In the genomic region with DNA sequence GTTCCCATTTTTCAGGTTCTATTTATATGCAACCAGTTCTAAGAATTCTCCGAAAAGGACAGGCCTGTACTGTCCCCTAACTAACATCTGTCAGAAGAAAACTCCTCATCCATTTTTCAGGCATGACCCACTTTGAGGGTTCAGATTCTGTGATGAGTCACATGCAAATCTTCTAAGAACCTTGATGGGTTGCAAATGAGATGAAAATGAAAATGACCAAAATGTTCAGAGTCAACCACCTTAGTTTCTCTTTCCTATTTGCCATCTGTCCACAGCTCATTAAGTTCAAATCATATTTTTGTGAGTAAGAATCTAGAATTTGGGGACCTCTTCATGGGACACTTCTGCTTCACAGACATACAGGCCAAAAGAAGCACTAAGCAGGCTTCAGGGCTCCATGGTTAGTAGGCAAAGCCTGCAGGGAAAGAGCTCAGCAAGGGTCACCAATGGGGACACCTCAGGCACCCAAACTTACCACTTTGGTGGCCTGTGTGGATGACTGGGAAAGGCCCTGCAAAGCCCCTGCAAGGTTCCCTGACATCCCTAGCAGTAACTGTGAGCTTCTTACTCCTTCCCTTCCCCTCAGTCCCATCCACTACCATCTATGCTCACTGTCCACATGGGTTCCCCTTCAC, we compare ENCODE assay signal across 11 cellular contexts.
A peak's percentile ranks its signal among the peaks of the same experiment; 100 is the strongest.
DNase-seq lines count a peak whose midpoint lies in the region; ATAC-seq, FAIRE-seq and TF ChIP-seq lines count a peak whose summit lies in the region.
"Had no signal": no experiment of that assay in that cellular context is flagged by ENCODE, and none has a peak within 500 bp of the region (broad histone marks: within the 10 kb centered on the region; RNA-seq: fewer than 3 reads in every experiment).

No MANE protein-coding gene starts in this region.

- FAIRE-seq in astrocyte (lab: Jason Lieb, UNC) = peak; percentile 29
- FAIRE-seq: bronchial epithelial cell, G401.6 had no signal

- no peak for TF ChIP-seq CTCF in astrocyte (IDR thresholded peaks at IDR 0.05; ENCODE audit: insufficient read depth, low read depth, low read length)
- TF ChIP-seq CTCF in osteocyte (IDR thresholded peaks at IDR 0.05) = no peak

- peaks cover 35% of the 10 kb centered on the region for H4K20me1 ChIP-seq in astrocyte (ENCODE audit: insufficient read depth, low read length)

- no peak overlapping the region for H2AFZ ChIP-seq in astrocyte (ENCODE audit: low read depth, low read length)

- no peak overlapping the region for H3K9ac ChIP-seq in astrocyte (ENCODE audit: low read length)

- peaks cover under 1% of the 10 kb centered on the region for H3K4me1 ChIP-seq in astrocyte (ENCODE audit: insufficient read depth, low read length)

- DNase-seq in astrocyte (ENCODE audit: low read depth) (peak; percentile 25), posterior cingulate gyrus (no peak), mesenteric fat pad (ENCODE audit: low spot score) (no peak), osteocyte (ENCODE audit: extremely low spot score, unreplicated experiment) (no peak)
- DNase-seq: foreskin melanocyte had no signal

- H3K79me2 ChIP-seq in astrocyte (ENCODE audit: insufficient read depth, low read length) = peaks cover 35% of the 10 kb centered on the region

- no peaks in the 10 kb centered on the region for H3K27me3 ChIP-seq in astrocyte (ENCODE audit: insufficient read depth, low read length)

- intact Hi-C loops in posterior cingulate gyrus (cut with DNase I) = no loop called here

- no peak overlapping the region for H3K4me3 Mint-ChIP-seq in astrocyte (ENCODE audit: unreplicated experiment)
- H3K4me3 Mint-ChIP-seq in osteocyte (ENCODE audit: unreplicated experiment) = no peak overlapping the region
- H3K4me3 Mint-ChIP-seq: naive thymus-derived CD4-positive, alpha-beta T cell had no signal

- no peaks in the 10 kb centered on the region for H3K9me3 ChIP-seq in astrocyte (ENCODE audit: insufficient read depth, low read depth, low read length)

- no peak overlapping the region for H3K4me2 ChIP-seq in astrocyte (ENCODE audit: low read length)

- no peak overlapping the region for H3K27ac ChIP-seq in astrocyte (ENCODE audit: low read depth, low read length)

- H3K27me3 Mint-ChIP-seq in astrocyte (ENCODE audit: low read depth, unreplicated experiment) (no peaks in the 10 kb centered on the region), osteocyte (ENCODE audit: unreplicated experiment) (peaks cover 66% of the 10 kb centered on the region)

- H3K36me3 Mint-ChIP-seq in astrocyte (ENCODE audit: low read depth, unreplicated experiment) = peaks cover 2% of the 10 kb centered on the region
- H3K36me3 Mint-ChIP-seq in osteocyte (ENCODE audit: unreplicated experiment) = no peaks in the 10 kb centered on the region

- H3K27ac Mint-ChIP-seq in astrocyte (ENCODE audit: unreplicated experiment) = no peak overlapping the region
- no peak overlapping the region for H3K27ac Mint-ChIP-seq in osteocyte (ENCODE audit: unreplicated experiment)
- H3K27ac Mint-ChIP-seq: naive thymus-derived CD4-positive, alpha-beta T cell had no signal

- no peak overlapping the region for H3K4me3 ChIP-seq in astrocyte (ENCODE audit: insufficient read depth, low read depth, low read length)

- peak; percentile 85 for ATAC-seq in GM18909 (IDR thresholded peaks at IDR 0.05; ENCODE audit: poor library complexity, unreplicated experiment)
- peak; percentile 78 for ATAC-seq in GM21526 (IDR thresholded peaks at IDR 0.05; ENCODE audit: low FRiP score, unreplicated experiment)
- peak; percentile 90 for ATAC-seq in HG03280 (IDR thresholded peaks at IDR 0.05; ENCODE audit: unreplicated experiment)
- ATAC-seq: naive thymus-derived CD4-positive, alpha-beta T cell had no signal

- H3K36me3 ChIP-seq in astrocyte (ENCODE audit: insufficient read depth, low read length) = no peaks in the 10 kb centered on the region

- H3K9me3 Mint-ChIP-seq in astrocyte (ENCODE audit: unreplicated experiment) (no peaks in the 10 kb centered on the region), osteocyte (ENCODE audit: unreplicated experiment) (no peaks in the 10 kb centered on the region)

- H3K4me1 Mint-ChIP-seq in astrocyte (ENCODE audit: low read depth, unreplicated experiment) = peaks cover 5% of the 10 kb centered on the region
- H3K4me1 Mint-ChIP-seq in osteocyte (ENCODE audit: unreplicated experiment) = no peaks in the 10 kb centered on the region
